ENCODE assay signal across 17 cellular contexts in the genomic region with DNA sequence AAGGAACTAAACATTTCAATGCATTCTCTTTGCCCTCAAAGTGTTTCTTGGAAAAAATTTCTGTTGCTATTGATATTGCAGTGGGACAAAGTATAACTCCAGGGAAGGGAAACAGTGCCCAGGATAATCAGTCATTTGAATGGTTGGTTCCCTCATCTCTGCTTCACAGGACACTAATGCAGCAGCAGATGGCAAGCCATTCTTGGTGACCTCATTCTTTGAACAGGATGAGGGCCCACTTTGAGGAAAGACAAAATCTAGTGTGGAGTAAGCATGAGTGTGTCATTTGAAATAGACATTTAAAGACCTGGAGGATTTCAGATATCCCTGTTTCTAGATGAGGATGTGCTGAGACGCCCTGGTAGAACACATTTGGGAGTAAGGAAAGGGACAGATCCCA. TPM values are rescaled to one million over a fixed set of nuclear protein-coding genes. Genes with fewer than 3 reads are reported as not detected.
"Had no signal": no experiment of that assay in that cellular context is flagged by ENCODE, and none has a peak within 500 bp of the region (broad histone marks: within the 10 kb centered on the region; RNA-seq: fewer than 3 reads in every experiment).

No MANE protein-coding gene starts in this region.

- H3K4me3 ChIP-seq: dorsolateral prefrontal cortex, left lung, transverse colon, uterus had no signal

- H3K9me3 ChIP-seq: left lung, transverse colon, uterus had no signal

- H3K4me1 ChIP-seq: foreskin keratinocyte, left lung, uterus had no signal

- H3K27me3 ChIP-seq: dorsolateral prefrontal cortex, foreskin keratinocyte, left lung, transverse colon, uterus had no signal

- DNase-seq: activated CD4-positive, alpha-beta T cell treated with anti-CD3 and anti-CD28 coated beads, Interleukin-2, amount 50 U/mL, for 4 hours; activated gamma-delta T cell; dorsolateral prefrontal cortex; foreskin keratinocyte; head of caudate nucleus; left lung; midbrain; nephron progenitor cell; nucleus accumbens; right cardiac atrium; small intestine; stimulated activated CD4-positive, alpha-beta T cell treated with anti-CD3 and anti-CD28 coated beads, Interleukin-15, amount 100 ng/mL, for 24 hours; stimulated activated CD4-positive, alpha-beta T cell treated with anti-CD3 and anti-CD28 coated beads, Interleukin-2, amount 100 ng/mL, for 48 hours; T-helper 2 cell; transverse colon; uterus had no signal

- ATAC-seq: foreskin keratinocyte, left lung, right cardiac atrium had no signal

- H3K36me3 ChIP-seq: left lung, transverse colon, uterus had no signal

- H3K27ac ChIP-seq: dorsolateral prefrontal cortex, epithelial cell of prostate, foreskin keratinocyte, left lung, uterus had no signal

RNA-seq across cellular contexts. Expression of a gene that starts 32.3 kb away (rescaled TPM):
- total RNA-seq: foreskin keratinocyte had no signal
- polyA plus RNA-seq: foreskin keratinocyte had no signal
